30 cellular contexts compared by ENCODE assay signal in the genomic region with DNA sequence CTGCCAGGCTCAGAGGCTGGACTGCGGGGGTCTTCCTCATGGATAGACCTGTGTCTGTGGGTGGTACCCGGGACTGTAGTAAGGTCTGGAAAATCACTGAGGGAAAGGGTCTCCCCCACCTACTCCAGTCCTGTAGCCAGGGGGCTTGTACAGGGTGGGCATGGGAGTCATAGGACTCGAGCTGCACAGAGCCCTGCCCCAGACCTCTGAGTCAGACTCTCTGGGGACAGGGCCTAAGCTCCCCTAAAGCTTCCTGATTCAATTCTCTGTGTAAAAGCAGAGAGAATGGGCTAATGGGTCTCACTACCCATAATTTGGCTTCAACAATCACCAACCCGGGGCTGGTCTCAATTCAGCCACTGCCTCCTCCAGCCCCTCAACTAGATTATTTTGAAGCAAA. TPM values are rescaled to one million over a fixed set of nuclear protein-coding genes. Genes with fewer than 3 reads are reported as not detected.
"Had no signal": no experiment of that assay in that cellular context is flagged by ENCODE, and none has a peak within 500 bp of the region (broad histone marks: within the 10 kb centered on the region; RNA-seq: fewer than 3 reads in every experiment).

No MANE protein-coding gene starts in this region.

- H3K9me3 ChIP-seq: colonic mucosa, heart left ventricle, left lung, neutrophil, ovary, right lobe of liver, SK-N-SH, upper lobe of left lung, vagina had no signal

- H3K36me3 ChIP-seq: colonic mucosa, heart left ventricle, left lung, neutrophil, ovary, right lobe of liver, upper lobe of left lung, vagina had no signal

- H3K4me2 ChIP-seq: SK-N-SH had no signal

- H3K4me3 ChIP-seq: colonic mucosa, heart left ventricle, left lung, lung, ovary, right lobe of liver, upper lobe of left lung, vagina had no signal

- H3K27me3 ChIP-seq: colonic mucosa, ovary, right lobe of liver, upper lobe of left lung, vagina had no signal

- DNase-seq: activated B cell treated with CpG ODN at 0.5 μM for 24 hours; activated CD4-positive, alpha-beta T cell treated with anti-CD3 and anti-CD28 coated beads for 36 hours; activated CD4-positive, alpha-beta T cell treated with anti-CD3 and anti-CD28 coated beads, Interleukin-2, amount 50 U/mL, for 4 hours; activated CD8-positive, alpha-beta memory T cell treated with anti-CD3 and anti-CD28 coated beads for 24 hours; activated T-cell treated with anti-CD3 and anti-CD28 coated beads, Interleukin-2, amount 50 U/mL, for 1 hour; colonic mucosa; effector memory CD8-positive, alpha-beta T cell; foreskin fibroblast; kidney glomerular epithelial cell; naive B cell; nephron progenitor cell; SK-N-SH; small intestine; stimulated activated CD4-positive, alpha-beta T cell treated with anti-CD3 and anti-CD28 coated beads, Interleukin-4, amount 100 ng/mL, for 24 hours; stimulated activated naive CD8-positive, alpha-beta T cell treated with anti-CD3 and anti-CD28 coated beads, Interleukin-15, amount 100 ng/mL, for 72 hours; substantia nigra; SW 1271; T-helper 17 cell had no signal

- H3K27ac ChIP-seq: colonic mucosa, heart left ventricle, left lung, neutrophil, ovary, right lobe of liver, upper lobe of left lung, vagina had no signal

- H3K4me1 ChIP-seq: colonic mucosa, heart left ventricle, left lung, right lobe of liver, upper lobe of left lung, vagina had no signal

RNA-seq across cellular contexts. Expression of gene LRTM2, which starts 27.0 kb away (rescaled TPM):
- total RNA-seq: activated B cell treated with CpG ODN at 0.5 μM for 24 hours; activated CD4-positive, alpha-beta T cell treated with anti-CD3 and anti-CD28 coated beads for 36 hours; activated naive CD4-positive, alpha-beta T cell treated with anti-CD3 and anti-CD28 coated beads, Interleukin-2, amount 50 U/mL, for 72 hours; bronchial epithelial cell; colonic mucosa; endothelial cell of umbilical vein; heart left ventricle; left lung; lung; ovary; renal cortical epithelial cell; right lobe of liver; T-helper 17 cell; upper lobe of left lung; vagina had no signal
